Comparison of ENCODE assay signal across 8 cellular contexts in genomic region chr5:151252762-151253603, GRCh38. TPM values are rescaled to one million over a fixed set of nuclear protein-coding genes. Genes with fewer than 3 reads are reported as not detected.
DNase-seq lines count a peak whose midpoint lies in the region; TF ChIP-seq lines count a peak whose summit lies in the region.

TSS of gene GM2A (plus strand) at chr5:151253185. CDS start at chr5:151253217, 32 bp downstream.

- intact Hi-C loops in activated naive CD4-positive, alpha-beta T cell treated with anti-CD3 and anti-CD28 coated beads for 36 hours (cut with micrococcal nuclease): loop anchor here (1.0 to 5.0 kb wide), 13 partner anchors 11 to 842 kb away; partner anchors contain the start of genes ATOX1, CCDC69, G3BP1 and RBM22

- H3K36me3 ChIP-seq in neuron (ENCODE audit: insufficient read depth, low read length) (no peaks in the 10 kb centered on the region), subcutaneous abdominal adipose tissue (ENCODE audit: control insufficient read depth in 5 of 5, insufficient read depth in 5 of 5, low read length in 5 of 5) (no peaks in the 10 kb centered on the region)

- H3K27me3 ChIP-seq in neuron (ENCODE audit: insufficient read depth, low read length) (peaks cover 6% of the 10 kb centered on the region), subcutaneous abdominal adipose tissue (ENCODE audit: control insufficient read depth in 5 of 5, insufficient read depth in 4 of 5, low read length in 5 of 5) (no peaks in the 10 kb centered on the region)

- no peaks in the 10 kb centered on the region for H3K9me3 Mint-ChIP-seq in activated naive CD4-positive, alpha-beta T cell treated with anti-CD3 and anti-CD28 coated beads for 36 hours

- peaks cover 43% of the 10 kb centered on the region for H3K4me1 Mint-ChIP-seq in activated naive CD4-positive, alpha-beta T cell treated with anti-CD3 and anti-CD28 coated beads for 36 hours (ENCODE audit: low read depth)

- no peaks in the 10 kb centered on the region for H3K9me3 ChIP-seq in neuron (ENCODE audit: low read length)
- no peaks in the 10 kb centered on the region for H3K9me3 ChIP-seq in subcutaneous abdominal adipose tissue (ENCODE audit: control insufficient read depth in 5 of 5, low read length in 5 of 5)

- H3K9ac ChIP-seq in subcutaneous abdominal adipose tissue (ENCODE audit: low read length in 5 of 5): peak within 1 kb of the TSS; percentile 48 to 88 (median 83)

- peak within 1 kb of the TSS; percentile 91 for H2AFZ ChIP-seq in neuron (ENCODE audit: low read depth, low read length)

- H3K4me1 ChIP-seq in neuron (ENCODE audit: insufficient read depth, low read length) (peaks cover 9% of the 10 kb centered on the region), subcutaneous abdominal adipose tissue (ENCODE audit: control insufficient read depth in 5 of 5, insufficient read depth in 5 of 5, low read length in 5 of 5) (peaks cover 9 to 49% (median 27%) of the 10 kb centered on the region in 5 donors)

- H3K36me3 Mint-ChIP-seq in activated naive CD4-positive, alpha-beta T cell treated with anti-CD3 and anti-CD28 coated beads for 36 hours (ENCODE audit: low read depth): no peaks in the 10 kb centered on the region

- H3K27ac Mint-ChIP-seq in activated naive CD4-positive, alpha-beta T cell treated with anti-CD3 and anti-CD28 coated beads for 36 hours: peak within 1 kb of the TSS; percentile 90

- DNase-seq in GM03348 (ENCODE audit: low spot score) (peak; percentile 99), HFF-Myc (ENCODE audit: extremely low read depth, low read depth) (peak; percentile 97), NAMALWA (ENCODE audit: low spot score) (peak; percentile 99), SK-N-DZ (ENCODE audit: low spot score) (peak; percentile 99), foreskin melanocyte (peak; percentile 99)
- DNase-seq in activated naive CD4-positive, alpha-beta T cell treated with anti-CD3 and anti-CD28 coated beads for 36 hours: peak; percentile 99

- H3K4me3 Mint-ChIP-seq in activated naive CD4-positive, alpha-beta T cell treated with anti-CD3 and anti-CD28 coated beads for 36 hours: peak within 1 kb of the TSS; percentile 89

- no peak for TF ChIP-seq CTCF in HFF-Myc (IDR thresholded peaks at IDR 0.05; ENCODE audit: low read depth, low read length, missing control alignments)

- H3K4me3 ChIP-seq in HFF-Myc (replicated peaks; ENCODE audit: low read depth, low read length) (peak within 1 kb of the TSS; percentile 57), neuron (ENCODE audit: low read length) (peak within 1 kb of the TSS; percentile 76), subcutaneous abdominal adipose tissue (ENCODE audit: low read depth in 1 of 5, low read length in 5 of 5) (peak within 1 kb of the TSS; percentile 79 to 96 (median 89))

- CTCF ChIA-PET in activated naive CD4-positive, alpha-beta T cell treated with anti-CD3 and anti-CD28 coated beads for 36 hours (lab: Charles Lee): interaction anchor here (0.6 to 2.5 kb wide), 12 partner anchors 11 to 452 kb away, joined by 3 to 10 read pairs (median 4); partner anchors contain the start of gene CCDC69

- H3K27ac ChIP-seq in subcutaneous abdominal adipose tissue (ENCODE audit: low read depth, low read length): peak within 1 kb of the TSS; percentile 50

- H3K27me3 Mint-ChIP-seq in activated naive CD4-positive, alpha-beta T cell treated with anti-CD3 and anti-CD28 coated beads for 36 hours (ENCODE audit: low read depth): no peaks in the 10 kb centered on the region

RNA-seq across cellular contexts. Expression of gene GM2A, which starts in this region (rescaled TPM):
- 7.3 and 11.9 TPM in 2 replicates for polyA plus RNA-seq in SK-N-DZ (2014; cell fraction: cytosol; rRNA removed)
- 1.3 and 3.5 TPM in 2 replicates for polyA plus RNA-seq in SK-N-DZ (2014; cell fraction: nucleus; rRNA removed)
- total RNA-seq in activated naive CD4-positive, alpha-beta T cell treated with anti-CD3 and anti-CD28 coated beads for 36 hours: 10 to 100 TPM; 21.1 to 21.8 TPM

Comparison
In these comparisons a context has a peak if more than half of its experiments do, and no peak if none do; other contexts are left out.
1. Peak in every context shown above with its lines: DNase-seq, H3K4me3 ChIP-seq and H3K27ac ChIP-seq.